ENCODE assay signal across 32 cellular contexts in the genomic region with DNA sequence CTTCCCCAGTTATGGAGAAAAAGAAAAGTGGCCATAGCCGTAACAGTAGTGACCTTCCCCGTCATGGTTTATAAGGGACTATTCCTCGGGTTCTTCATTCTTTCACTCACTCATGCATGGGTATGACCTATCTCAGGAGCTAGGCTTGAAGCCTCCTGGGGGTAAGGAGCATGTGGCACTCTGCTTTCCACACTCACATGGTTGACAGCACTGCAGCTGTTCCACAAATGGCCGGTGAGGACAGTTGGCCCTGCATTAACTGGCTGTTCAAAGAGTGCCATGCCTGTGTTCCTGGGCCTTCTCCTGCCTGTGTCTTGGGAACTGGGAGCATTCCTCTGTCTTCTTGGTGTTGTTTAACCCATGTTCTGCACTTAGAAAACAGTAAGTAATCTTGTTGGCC.
DNase-seq lines count a peak whose midpoint lies in the region; ATAC-seq and TF ChIP-seq lines count a peak whose summit lies in the region.
"Had no signal": no experiment of that assay in that cellular context is flagged by ENCODE, and none has a peak within 500 bp of the region (broad histone marks: within the 10 kb centered on the region; RNA-seq: fewer than 3 reads in every experiment).

No MANE protein-coding gene starts in this region.

- in situ Hi-C loops in GM13976 (cut with MboI; ENCODE audit: low sequenced_read_pairs, unreplicated experiment) (no loop called here), gastrocnemius medialis (cut with MboI; ENCODE audit: low sequenced_read_pairs in 4 of 4) (loop anchor here in 1 of 4 donors (10.0 kb wide), 1 partner anchor 56 kb away; no protein-coding TSS in a partner anchor)

- peaks cover 42% of the 10 kb centered on the region for H3K4me1 Mint-ChIP-seq in endodermal cell

- intact Hi-C loops in gastrocnemius medialis (cut with DNase I; ENCODE audit: low total_unique reads) = no loop called here
- intact Hi-C loops in head of caudate nucleus (cut with DNase I) = no loop called here

- DNase-seq in NCI-H82 (lab: John Stamatoyannopoulos, UW) (peak; percentile 48), NCI-H82 treated with DMSO at 0.1 percent for 48 hours (lab: John Stamatoyannopoulos, UW; ENCODE audit: unreplicated experiment) (no peak), GM13976 (ENCODE audit: low spot score) (peak; percentile 6), endodermal cell (peak; percentile 32), gastrocnemius medialis (no peak), Kasumi-1 (lab: John Stamatoyannopoulos, UW) (no peak), globus pallidus (ENCODE audit: low spot score) (no peak), head of caudate nucleus (no peak)
- DNase-seq: 8988T; activated CD8-positive, alpha-beta T cell treated with anti-CD3 and anti-CD28 coated beads, Interleukin-2, amount 10 ng/mL, durations not matched to agents 7 days and 5 days; activated naive CD8-positive, alpha-beta T cell treated with anti-CD3 and anti-CD28 coated beads for 36 hours; caudate nucleus; foreskin fibroblast; H7; heart right ventricle; kidney; midbrain; natural killer cell; NCI-H2029 treated with DMSO at 0.1 percent for 48 hours; NCI-H345; NCI-H69; SHP77 treated with DMSO at 0.1 percent for 48 hours; stimulated activated CD4-positive, alpha-beta T cell treated with anti-CD3 and anti-CD28 coated beads, Interleukin-1b, Interleukin-23, amount 100 ng/mL, for 48 hours; stimulated activated naive CD8-positive, alpha-beta T cell treated with anti-CD3 and anti-CD28 coated beads, Interleukin-15, amount 100 ng/mL, for 72 hours; uterus had no signal

- H3K4me3 Mint-ChIP-seq in endodermal cell = no peak overlapping the region
- H3K4me3 Mint-ChIP-seq: activated CD8-positive, alpha-beta T cell treated with anti-CD3 and anti-CD28 coated beads, Interleukin-2, amount 10 ng/mL, durations not matched to agents 7 days and 5 days; activated naive CD8-positive, alpha-beta T cell treated with anti-CD3 and anti-CD28 coated beads for 36 hours; dendritic cell treated with granulocyte-macrophage colony-stimulating factor and Interleukin-4, amounts not matched to agents 40 ng/mL and 50 ng/mL, for 4 days; natural killer cell; stimulated activated naive CD8-positive, alpha-beta T cell treated with anti-CD3 and anti-CD28 coated beads, Interleukin-15, amount 100 ng/mL, for 72 hours; T-helper 2 cell treated with Interferon-gamma antibody and Interleukin-4, amounts not matched to agents 5 μg/mL and 100 μg/mL, for 36 hours had no signal

- H3K27ac Mint-ChIP-seq in endodermal cell = no peak overlapping the region
- H3K27ac Mint-ChIP-seq: activated CD8-positive, alpha-beta T cell treated with anti-CD3 and anti-CD28 coated beads, Interleukin-2, amount 10 ng/mL, durations not matched to agents 7 days and 5 days; dendritic cell treated with granulocyte-macrophage colony-stimulating factor and Interleukin-4, amounts not matched to agents 40 ng/mL and 50 ng/mL, for 4 days had no signal

- peak; percentile 22 to 43 for ATAC-seq in gastrocnemius medialis
- ATAC-seq: activated CD8-positive, alpha-beta T cell treated with anti-CD3 and anti-CD28 coated beads, Interleukin-2, amount 10 ng/mL, durations not matched to agents 7 days and 5 days; esophagus mucosa; heart right ventricle; natural killer cell; stimulated activated naive CD8-positive, alpha-beta T cell treated with anti-CD3 and anti-CD28 coated beads, Interleukin-15, amount 100 ng/mL, for 72 hours had no signal

- WGBS in endodermal cell (ENCODE audit: insufficient coverage in 1 of 2, insufficient read length in 1 of 2), 2 experiments = 88 to 94% methylated on average over 4 of the region's 4 CpGs

- H3K9me3 Mint-ChIP-seq in endodermal cell = no peaks in the 10 kb centered on the region
- H3K9me3 Mint-ChIP-seq: activated naive CD8-positive, alpha-beta T cell treated with anti-CD3 and anti-CD28 coated beads for 36 hours; dendritic cell treated with granulocyte-macrophage colony-stimulating factor and Interleukin-4, amounts not matched to agents 40 ng/mL and 50 ng/mL, for 4 days; natural killer cell; stimulated activated naive CD8-positive, alpha-beta T cell treated with anti-CD3 and anti-CD28 coated beads, Interleukin-15, amount 100 ng/mL, for 72 hours; T-helper 2 cell treated with Interferon-gamma antibody and Interleukin-4, amounts not matched to agents 5 μg/mL and 100 μg/mL, for 36 hours had no signal

- H3K4me3 ChIP-seq in endodermal cell (ENCODE audit: low read length) = no peak overlapping the region
- no peak overlapping the region for H3K4me3 ChIP-seq in gastrocnemius medialis
- H3K4me3 ChIP-seq: heart right ventricle, smooth muscle cell, thoracic aorta, uterus had no signal

- H3K4me1 ChIP-seq in endodermal cell (ENCODE audit: control insufficient read depth, insufficient read depth, low read length) = peaks cover 23% of the 10 kb centered on the region
- H3K4me1 ChIP-seq in gastrocnemius medialis = peaks cover 64 to 71% of the 10 kb centered on the region in 2 donors

- H3K27ac ChIP-seq in endodermal cell (ENCODE audit: low read depth, low read length) = no peak overlapping the region
- H3K27ac ChIP-seq in gastrocnemius medialis = peak overlapping the region; percentile 68 to 95 (median 69)
- H3K27ac ChIP-seq: heart right ventricle, HL-60, KMS-11, thoracic aorta, uterus had no signal

- no peaks in the 10 kb centered on the region for H3K36me3 ChIP-seq in endodermal cell (ENCODE audit: control insufficient read depth, insufficient read depth, low read length)
- H3K36me3 ChIP-seq in gastrocnemius medialis = no peaks in the 10 kb centered on the region
- H3K36me3 ChIP-seq: thoracic aorta, uterus had no signal

- H3K27me3 ChIP-seq in endodermal cell (ENCODE audit: control insufficient read depth, insufficient read depth, low read length, poor library complexity, severe bottlenecking) = no peaks in the 10 kb centered on the region
- no peaks in the 10 kb centered on the region for H3K27me3 ChIP-seq in gastrocnemius medialis
- H3K27me3 ChIP-seq: heart right ventricle, uterus had no signal

- H3K9me3 ChIP-seq in endodermal cell (ENCODE audit: control insufficient read depth, low read length) (no peaks in the 10 kb centered on the region), gastrocnemius medialis (no peaks in the 10 kb centered on the region)
- H3K9me3 ChIP-seq: heart right ventricle, thoracic aorta, uterus had no signal

- TF ChIP-seq POLR2A in gastrocnemius medialis (IDR thresholded peaks at IDR 0.05) = no peak

- H3K9ac ChIP-seq in endodermal cell (ENCODE audit: extremely low read depth, low read length, poor library complexity, severe bottlenecking) = no peak overlapping the region
- H3K9ac ChIP-seq: KMS-11 had no signal

- peaks cover 10% of the 10 kb centered on the region for H3K27me3 Mint-ChIP-seq in endodermal cell (ENCODE audit: insufficient read depth)
- H3K27me3 Mint-ChIP-seq: activated naive CD8-positive, alpha-beta T cell treated with anti-CD3 and anti-CD28 coated beads for 36 hours; dendritic cell treated with granulocyte-macrophage colony-stimulating factor and Interleukin-4, amounts not matched to agents 40 ng/mL and 50 ng/mL, for 4 days; stimulated activated naive CD8-positive, alpha-beta T cell treated with anti-CD3 and anti-CD28 coated beads, Interleukin-15, amount 100 ng/mL, for 72 hours had no signal

- TF ChIP-seq CTCF in GM13976 (IDR thresholded peaks at IDR 0.05; ENCODE audit: borderline replicate concordance, control extremely low read depth, extremely low read depth, insufficient read depth, missing control alignments) (no peak), endodermal cell (conservative IDR thresholded peaks at IDR 0.05) (no peak), gastrocnemius medialis (IDR thresholded peaks at IDR 0.05 in 4 of 5, conservative IDR thresholded peaks at IDR 0.05 in 1 of 5) (no peak)

- peaks cover 8% of the 10 kb centered on the region for H3K36me3 Mint-ChIP-seq in endodermal cell (ENCODE audit: low read depth)
- H3K36me3 Mint-ChIP-seq: natural killer cell had no signal

Comparison
In these comparisons a context has a peak if more than half of its experiments do, and no peak if none do; other contexts are left out.
1. DNase-seq: peak in NCI-H82 (single experiment), GM13976 (single experiment) and endodermal cell (single experiment); none in NCI-H82 treated with DMSO at 0.1 percent for 48 hours (single experiment), gastrocnemius medialis (0 of 2), Kasumi-1 (0 of 2), globus pallidus (single experiment) and head of caudate nucleus (0 of 42).